ENCODE assay signal across 17 cellular contexts in the genomic region with DNA sequence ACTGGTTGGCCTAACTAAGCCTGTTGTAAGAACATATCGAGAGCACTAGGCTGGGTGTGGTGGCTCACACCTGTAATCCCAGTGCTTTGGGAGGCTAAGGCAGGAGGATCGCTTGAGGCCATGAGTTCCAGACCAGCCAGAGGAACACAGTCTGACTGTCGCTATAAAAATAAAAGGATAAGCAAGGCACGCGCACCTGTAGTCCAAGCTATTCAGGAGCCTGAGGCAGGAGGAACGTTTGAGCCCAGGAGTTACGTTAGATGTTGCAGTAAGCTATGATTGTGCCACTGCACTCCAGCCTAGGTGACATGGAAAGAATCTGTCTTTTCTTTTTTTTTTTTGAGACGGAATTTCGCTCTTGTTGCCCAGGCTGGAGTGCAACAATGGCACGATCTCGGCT.
"Had no signal": no experiment of that assay in that cellular context is flagged by ENCODE, and none has a peak within 500 bp of the region (broad histone marks: within the 10 kb centered on the region; RNA-seq: fewer than 3 reads in every experiment).

No MANE protein-coding gene starts in this region.

- H3K27ac ChIP-seq: colonic mucosa, esophagus muscularis mucosa, foreskin keratinocyte, heart right ventricle, left lung, lower lobe of right lung had no signal

- H3K4me3 ChIP-seq: colonic mucosa, esophagus muscularis mucosa, heart right ventricle, left lung, lower lobe of right lung had no signal

- H3K27ac Mint-ChIP-seq: dendritic cell treated with granulocyte-macrophage colony-stimulating factor and Interleukin-4, amounts not matched to agents 40 ng/mL and 50 ng/mL, for 4 days had no signal

- ATAC-seq: foreskin keratinocyte, heart right ventricle, left cardiac atrium, left lung, left ventricle myocardium superior, lower lobe of right lung had no signal

- H3K27me3 ChIP-seq: colonic mucosa, esophagus muscularis mucosa, foreskin keratinocyte, heart right ventricle, left lung had no signal

- H3K36me3 ChIP-seq: colonic mucosa had no signal

- H3K9me3 Mint-ChIP-seq: dendritic cell treated with granulocyte-macrophage colony-stimulating factor and Interleukin-4, amounts not matched to agents 40 ng/mL and 50 ng/mL, for 4 days had no signal

- H3K9me3 ChIP-seq: colonic mucosa, esophagus muscularis mucosa, heart right ventricle, left lung, lower lobe of right lung had no signal

- H3K27me3 Mint-ChIP-seq: dendritic cell treated with granulocyte-macrophage colony-stimulating factor and Interleukin-4, amounts not matched to agents 40 ng/mL and 50 ng/mL, for 4 days had no signal

- H3K4me3 Mint-ChIP-seq: dendritic cell treated with granulocyte-macrophage colony-stimulating factor and Interleukin-4, amounts not matched to agents 40 ng/mL and 50 ng/mL, for 4 days had no signal

- DNase-seq: colonic mucosa; cortex of kidney; effector CD4-positive, alpha-beta T cell; effector memory CD4-positive, alpha-beta T cell; foreskin keratinocyte; glutamatergic neuron; head of caudate nucleus; heart right ventricle; hippocampal formation; left cardiac atrium; left lung; left ventricle myocardium superior; lower lobe of right lung; mesenchymal stem cell; midbrain had no signal

- H3K4me1 ChIP-seq: colonic mucosa, foreskin keratinocyte had no signal
